In genomic region chr10:75772153-75772887, GRCh38 we compare ENCODE assay signal across 1 cellular context.
TF ChIP-seq lines count a peak whose summit lies in the region.

No MANE protein-coding gene starts in this region.

TF ChIP-seq in K562, 482 proteins besides CTCF, POLR2A, EP300 and RAD21 (continued from another document):
- TF ChIP-seq ZNF449 (CRISPR knock-in tag; IDR thresholded peaks at IDR 0.05): 0 out of 2 replicates have a peak, but pooled peaks have one; percentile 48
- TF ChIP-seq ZNF384 (IDR thresholded peaks at IDR 0.05; ENCODE audit: low read depth, low read length): no peak
- TF ChIP-seq BMI1 (IDR thresholded peaks at IDR 0.05; ENCODE audit: low read length): no peak
- TF ChIP-seq SIN3B (IDR thresholded peaks at IDR 0.05; ENCODE audit: low read depth): no peak
- no peak for TF ChIP-seq HMG20B (CRISPR knock-in tag; IDR thresholded peaks at IDR 0.05)
- no peak for TF ChIP-seq TBP (optimal IDR thresholded peaks at IDR 0.05; ENCODE audit: low read depth, low read length)
- TF ChIP-seq ZNF785 (CRISPR knock-in tag; IDR thresholded peaks at IDR 0.05): no peak
- TF ChIP-seq TAF1 (IDR thresholded peaks at IDR 0.05; ENCODE audit: control insufficient read depth, extremely low read depth, insufficient read depth, low read length, severe bottlenecking): no peak
- no peak for TF ChIP-seq BRD4 (IDR thresholded peaks at IDR 0.05)
- no peak for TF ChIP-seq HDGF (IDR thresholded peaks at IDR 0.05)
- no peak for TF ChIP-seq LCOR (CRISPR knock-in tag; IDR thresholded peaks at IDR 0.05)
- TF ChIP-seq RFX1 (IDR thresholded peaks at IDR 0.05): no peak
- no peak for TF ChIP-seq MAFG (tag; conservative IDR thresholded peaks at IDR 0.05)
- no peak for TF ChIP-seq FOXA1 (IDR thresholded peaks at IDR 0.05; ENCODE audit: borderline replicate concordance)
- TF ChIP-seq MECOM (CRISPR knock-in tag; IDR thresholded peaks at IDR 0.05): no peak
- TF ChIP-seq BRF1 (IDR thresholded peaks at IDR 0.05; ENCODE audit: borderline replicate concordance, extremely low read depth, insufficient read length): no peak
